In genomic region chr17:64938925-64939474, GRCh38 we compare ENCODE assay signal across 2 cellular contexts.
A peak's percentile ranks its signal among the peaks of the same experiment; 100 is the strongest.
TF ChIP-seq lines count a peak whose summit lies in the region.

No MANE protein-coding gene starts in this region.

TF ChIP-seq in K562, 482 proteins besides CTCF, POLR2A, EP300 and RAD21 (continued from another document and continues in another):
- TF ChIP-seq, protein P1, sequence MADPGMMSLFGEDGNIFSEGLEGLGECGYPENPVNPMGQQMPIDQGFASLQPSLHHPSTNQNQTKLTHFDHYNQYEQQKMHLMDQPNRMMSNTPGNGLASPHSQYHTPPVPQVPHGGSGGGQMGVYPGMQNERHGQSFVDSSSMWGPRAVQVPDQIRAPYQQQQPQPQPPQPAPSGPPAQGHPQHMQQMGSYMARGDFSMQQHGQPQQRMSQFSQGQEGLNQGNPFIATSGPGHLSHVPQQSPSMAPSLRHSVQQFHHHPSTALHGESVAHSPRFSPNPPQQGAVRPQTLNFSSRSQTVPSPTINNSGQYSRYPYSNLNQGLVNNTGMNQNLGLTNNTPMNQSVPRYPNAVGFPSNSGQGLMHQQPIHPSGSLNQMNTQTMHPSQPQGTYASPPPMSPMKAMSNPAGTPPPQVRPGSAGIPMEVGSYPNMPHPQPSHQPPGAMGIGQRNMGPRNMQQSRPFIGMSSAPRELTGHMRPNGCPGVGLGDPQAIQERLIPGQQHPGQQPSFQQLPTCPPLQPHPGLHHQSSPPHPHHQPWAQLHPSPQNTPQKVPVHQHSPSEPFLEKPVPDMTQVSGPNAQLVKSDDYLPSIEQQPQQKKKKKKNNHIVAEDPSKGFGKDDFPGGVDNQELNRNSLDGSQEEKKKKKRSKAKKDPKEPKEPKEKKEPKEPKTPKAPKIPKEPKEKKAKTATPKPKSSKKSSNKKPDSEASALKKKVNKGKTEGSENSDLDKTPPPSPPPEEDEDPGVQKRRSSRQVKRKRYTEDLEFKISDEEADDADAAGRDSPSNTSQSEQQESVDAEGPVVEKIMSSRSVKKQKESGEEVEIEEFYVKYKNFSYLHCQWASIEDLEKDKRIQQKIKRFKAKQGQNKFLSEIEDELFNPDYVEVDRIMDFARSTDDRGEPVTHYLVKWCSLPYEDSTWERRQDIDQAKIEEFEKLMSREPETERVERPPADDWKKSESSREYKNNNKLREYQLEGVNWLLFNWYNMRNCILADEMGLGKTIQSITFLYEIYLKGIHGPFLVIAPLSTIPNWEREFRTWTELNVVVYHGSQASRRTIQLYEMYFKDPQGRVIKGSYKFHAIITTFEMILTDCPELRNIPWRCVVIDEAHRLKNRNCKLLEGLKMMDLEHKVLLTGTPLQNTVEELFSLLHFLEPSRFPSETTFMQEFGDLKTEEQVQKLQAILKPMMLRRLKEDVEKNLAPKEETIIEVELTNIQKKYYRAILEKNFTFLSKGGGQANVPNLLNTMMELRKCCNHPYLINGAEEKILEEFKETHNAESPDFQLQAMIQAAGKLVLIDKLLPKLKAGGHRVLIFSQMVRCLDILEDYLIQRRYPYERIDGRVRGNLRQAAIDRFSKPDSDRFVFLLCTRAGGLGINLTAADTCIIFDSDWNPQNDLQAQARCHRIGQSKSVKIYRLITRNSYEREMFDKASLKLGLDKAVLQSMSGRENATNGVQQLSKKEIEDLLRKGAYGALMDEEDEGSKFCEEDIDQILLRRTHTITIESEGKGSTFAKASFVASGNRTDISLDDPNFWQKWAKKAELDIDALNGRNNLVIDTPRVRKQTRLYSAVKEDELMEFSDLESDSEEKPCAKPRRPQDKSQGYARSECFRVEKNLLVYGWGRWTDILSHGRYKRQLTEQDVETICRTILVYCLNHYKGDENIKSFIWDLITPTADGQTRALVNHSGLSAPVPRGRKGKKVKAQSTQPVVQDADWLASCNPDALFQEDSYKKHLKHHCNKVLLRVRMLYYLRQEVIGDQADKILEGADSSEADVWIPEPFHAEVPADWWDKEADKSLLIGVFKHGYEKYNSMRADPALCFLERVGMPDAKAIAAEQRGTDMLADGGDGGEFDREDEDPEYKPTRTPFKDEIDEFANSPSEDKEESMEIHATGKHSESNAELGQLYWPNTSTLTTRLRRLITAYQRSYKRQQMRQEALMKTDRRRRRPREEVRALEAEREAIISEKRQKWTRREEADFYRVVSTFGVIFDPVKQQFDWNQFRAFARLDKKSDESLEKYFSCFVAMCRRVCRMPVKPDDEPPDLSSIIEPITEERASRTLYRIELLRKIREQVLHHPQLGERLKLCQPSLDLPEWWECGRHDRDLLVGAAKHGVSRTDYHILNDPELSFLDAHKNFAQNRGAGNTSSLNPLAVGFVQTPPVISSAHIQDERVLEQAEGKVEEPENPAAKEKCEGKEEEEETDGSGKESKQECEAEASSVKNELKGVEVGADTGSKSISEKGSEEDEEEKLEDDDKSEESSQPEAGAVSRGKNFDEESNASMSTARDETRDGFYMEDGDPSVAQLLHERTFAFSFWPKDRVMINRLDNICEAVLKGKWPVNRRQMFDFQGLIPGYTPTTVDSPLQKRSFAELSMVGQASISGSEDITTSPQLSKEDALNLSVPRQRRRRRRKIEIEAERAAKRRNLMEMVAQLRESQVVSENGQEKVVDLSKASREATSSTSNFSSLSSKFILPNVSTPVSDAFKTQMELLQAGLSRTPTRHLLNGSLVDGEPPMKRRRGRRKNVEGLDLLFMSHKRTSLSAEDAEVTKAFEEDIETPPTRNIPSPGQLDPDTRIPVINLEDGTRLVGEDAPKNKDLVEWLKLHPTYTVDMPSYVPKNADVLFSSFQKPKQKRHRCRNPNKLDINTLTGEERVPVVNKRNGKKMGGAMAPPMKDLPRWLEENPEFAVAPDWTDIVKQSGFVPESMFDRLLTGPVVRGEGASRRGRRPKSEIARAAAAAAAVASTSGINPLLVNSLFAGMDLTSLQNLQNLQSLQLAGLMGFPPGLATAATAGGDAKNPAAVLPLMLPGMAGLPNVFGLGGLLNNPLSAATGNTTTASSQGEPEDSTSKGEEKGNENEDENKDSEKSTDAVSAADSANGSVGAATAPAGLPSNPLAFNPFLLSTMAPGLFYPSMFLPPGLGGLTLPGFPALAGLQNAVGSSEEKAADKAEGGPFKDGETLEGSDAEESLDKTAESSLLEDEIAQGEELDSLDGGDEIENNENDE (IDR thresholded peaks at IDR 0.05; ENCODE audit: low read depth, low read length), result no peak
- TF ChIP-seq ZNF121 (CRISPR knock-in tag; conservative IDR thresholded peaks at IDR 0.05), result no peak
- 0 out of 2 replicates have a peak, but pooled peaks have one; percentile 38 for TF ChIP-seq ZNF384 (IDR thresholded peaks at IDR 0.05; ENCODE audit: low read depth, low read length)
- no peak for TF ChIP-seq ZNF354B (CRISPR knock-in tag; IDR thresholded peaks at IDR 0.05)
- peak; percentile 62; the same call in 1 of the 2 replicates for TF ChIP-seq TOE1 (IDR thresholded peaks at IDR 0.05; ENCODE audit: borderline replicate concordance)
- no peak for TF ChIP-seq TOE1 (CRISPR knock-in tag; IDR thresholded peaks at IDR 0.05; ENCODE audit: borderline replicate concordance, low read depth)
- TF ChIP-seq, protein P2, sequence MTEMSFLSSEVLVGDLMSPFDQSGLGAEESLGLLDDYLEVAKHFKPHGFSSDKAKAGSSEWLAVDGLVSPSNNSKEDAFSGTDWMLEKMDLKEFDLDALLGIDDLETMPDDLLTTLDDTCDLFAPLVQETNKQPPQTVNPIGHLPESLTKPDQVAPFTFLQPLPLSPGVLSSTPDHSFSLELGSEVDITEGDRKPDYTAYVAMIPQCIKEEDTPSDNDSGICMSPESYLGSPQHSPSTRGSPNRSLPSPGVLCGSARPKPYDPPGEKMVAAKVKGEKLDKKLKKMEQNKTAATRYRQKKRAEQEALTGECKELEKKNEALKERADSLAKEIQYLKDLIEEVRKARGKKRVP (CRISPR knock-in tag; IDR thresholded peaks at IDR 0.05), result no peak
- no peak for TF ChIP-seq MEIS2 (IDR thresholded peaks at IDR 0.05; ENCODE audit: partially characterized antibody)
- TF ChIP-seq THAP12 (CRISPR knock-in tag; IDR thresholded peaks at IDR 0.05), result no peak
- TF ChIP-seq CREB1 (IDR thresholded peaks at IDR 0.05), result no peak
- TF ChIP-seq CREB1 (CRISPR knock-in tag; IDR thresholded peaks at IDR 0.05), result no peak; the same call in 1 of the 2 replicates

TF ChIP-seq in HepG2, 621 proteins besides CTCF, POLR2A, EP300 and RAD21 (continued from another document and continues in another):
- TF ChIP-seq TFDP2 (CRISPR knock-in tag; IDR thresholded peaks at IDR 0.05), result no peak
- no peak for TF ChIP-seq ZNF33B (CRISPR knock-in tag; IDR thresholded peaks at IDR 0.05)
- TF ChIP-seq, protein P3, sequence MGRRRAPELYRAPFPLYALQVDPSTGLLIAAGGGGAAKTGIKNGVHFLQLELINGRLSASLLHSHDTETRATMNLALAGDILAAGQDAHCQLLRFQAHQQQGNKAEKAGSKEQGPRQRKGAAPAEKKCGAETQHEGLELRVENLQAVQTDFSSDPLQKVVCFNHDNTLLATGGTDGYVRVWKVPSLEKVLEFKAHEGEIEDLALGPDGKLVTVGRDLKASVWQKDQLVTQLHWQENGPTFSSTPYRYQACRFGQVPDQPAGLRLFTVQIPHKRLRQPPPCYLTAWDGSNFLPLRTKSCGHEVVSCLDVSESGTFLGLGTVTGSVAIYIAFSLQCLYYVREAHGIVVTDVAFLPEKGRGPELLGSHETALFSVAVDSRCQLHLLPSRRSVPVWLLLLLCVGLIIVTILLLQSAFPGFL (CRISPR knock-in tag; IDR thresholded peaks at IDR 0.05), result no peak
- TF ChIP-seq, protein P4, sequence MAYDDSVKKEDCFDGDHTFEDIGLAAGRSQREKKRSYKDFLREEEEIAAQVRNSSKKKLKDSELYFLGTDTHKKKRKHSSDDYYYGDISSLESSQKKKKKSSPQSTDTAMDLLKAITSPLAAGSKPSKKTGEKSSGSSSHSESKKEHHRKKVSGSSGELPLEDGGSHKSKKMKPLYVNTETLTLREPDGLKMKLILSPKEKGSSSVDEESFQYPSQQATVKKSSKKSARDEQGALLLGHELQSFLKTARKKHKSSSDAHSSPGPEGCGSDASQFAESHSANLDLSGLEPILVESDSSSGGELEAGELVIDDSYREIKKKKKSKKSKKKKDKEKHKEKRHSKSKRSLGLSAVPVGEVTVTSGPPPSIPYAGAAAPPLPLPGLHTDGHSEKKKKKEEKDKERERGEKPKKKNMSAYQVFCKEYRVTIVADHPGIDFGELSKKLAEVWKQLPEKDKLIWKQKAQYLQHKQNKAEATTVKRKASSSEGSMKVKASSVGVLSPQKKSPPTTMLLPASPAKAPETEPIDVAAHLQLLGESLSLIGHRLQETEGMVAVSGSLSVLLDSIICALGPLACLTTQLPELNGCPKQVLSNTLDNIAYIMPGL (CRISPR knock-in tag; IDR thresholded peaks at IDR 0.05; ENCODE audit: borderline replicate concordance in 1 of 2, low read depth in 1 of 2), result peak; percentile 61 to 67; a peak in 2 of 4 replicates
- TF ChIP-seq IKZF5 (CRISPR knock-in tag; IDR thresholded peaks at IDR 0.05), result peak; percentile 50; the same call in 1 of the 2 replicates
- TF ChIP-seq ZBTB7A (CRISPR knock-in tag; IDR thresholded peaks at IDR 0.05), result 0 out of 2 replicates have a peak, but pooled peaks have one; percentile 52
- no peak for TF ChIP-seq ZNF780A (CRISPR knock-in tag; IDR thresholded peaks at IDR 0.05)
- no peak for TF ChIP-seq ZNF234 (CRISPR knock-in tag; conservative IDR thresholded peaks at IDR 0.05)
- TF ChIP-seq ZFAT (CRISPR knock-in tag; conservative IDR thresholded peaks at IDR 0.05), result no peak
- TF ChIP-seq, protein P5, sequence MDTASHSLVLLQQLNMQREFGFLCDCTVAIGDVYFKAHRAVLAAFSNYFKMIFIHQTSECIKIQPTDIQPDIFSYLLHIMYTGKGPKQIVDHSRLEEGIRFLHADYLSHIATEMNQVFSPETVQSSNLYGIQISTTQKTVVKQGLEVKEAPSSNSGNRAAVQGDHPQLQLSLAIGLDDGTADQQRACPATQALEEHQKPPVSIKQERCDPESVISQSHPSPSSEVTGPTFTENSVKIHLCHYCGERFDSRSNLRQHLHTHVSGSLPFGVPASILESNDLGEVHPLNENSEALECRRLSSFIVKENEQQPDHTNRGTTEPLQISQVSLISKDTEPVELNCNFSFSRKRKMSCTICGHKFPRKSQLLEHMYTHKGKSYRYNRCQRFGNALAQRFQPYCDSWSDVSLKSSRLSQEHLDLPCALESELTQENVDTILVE (CRISPR knock-in tag; IDR thresholded peaks at IDR 0.05), result no peak
- TF ChIP-seq HNF1B (CRISPR knock-in tag; IDR thresholded peaks at IDR 0.05), result 0 out of 2 replicates have a peak, but pooled peaks have one; percentile 56
- TF ChIP-seq, protein P6, sequence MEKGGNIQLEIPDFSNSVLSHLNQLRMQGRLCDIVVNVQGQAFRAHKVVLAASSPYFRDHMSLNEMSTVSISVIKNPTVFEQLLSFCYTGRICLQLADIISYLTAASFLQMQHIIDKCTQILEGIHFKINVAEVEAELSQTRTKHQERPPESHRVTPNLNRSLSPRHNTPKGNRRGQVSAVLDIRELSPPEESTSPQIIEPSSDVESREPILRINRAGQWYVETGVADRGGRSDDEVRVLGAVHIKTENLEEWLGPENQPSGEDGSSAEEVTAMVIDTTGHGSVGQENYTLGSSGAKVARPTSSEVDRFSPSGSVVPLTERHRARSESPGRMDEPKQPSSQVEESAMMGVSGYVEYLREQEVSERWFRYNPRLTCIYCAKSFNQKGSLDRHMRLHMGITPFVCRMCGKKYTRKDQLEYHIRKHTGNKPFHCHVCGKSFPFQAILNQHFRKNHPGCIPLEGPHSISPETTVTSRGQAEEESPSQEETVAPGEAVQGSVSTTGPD (CRISPR knock-in tag; IDR thresholded peaks at IDR 0.05), result no peak
- TF ChIP-seq MYNN (CRISPR knock-in tag; IDR thresholded peaks at IDR 0.05; ENCODE audit: low read depth), result no peak
- TF ChIP-seq ZFY (CRISPR knock-in tag; IDR thresholded peaks at IDR 0.05), result 0 out of 2 replicates have a peak, but pooled peaks have one; percentile 13
- no peak for TF ChIP-seq ZNF75D (CRISPR knock-in tag; IDR thresholded peaks at IDR 0.05; ENCODE audit: borderline replicate concordance)
- no peak for TF ChIP-seq SOX6 (IDR thresholded peaks at IDR 0.05)
- TF ChIP-seq SOX6 (CRISPR knock-in tag; IDR thresholded peaks at IDR 0.05), result 0 out of 2 replicates have a peak, but pooled peaks have one; percentile 21
- TF ChIP-seq, protein P7, sequence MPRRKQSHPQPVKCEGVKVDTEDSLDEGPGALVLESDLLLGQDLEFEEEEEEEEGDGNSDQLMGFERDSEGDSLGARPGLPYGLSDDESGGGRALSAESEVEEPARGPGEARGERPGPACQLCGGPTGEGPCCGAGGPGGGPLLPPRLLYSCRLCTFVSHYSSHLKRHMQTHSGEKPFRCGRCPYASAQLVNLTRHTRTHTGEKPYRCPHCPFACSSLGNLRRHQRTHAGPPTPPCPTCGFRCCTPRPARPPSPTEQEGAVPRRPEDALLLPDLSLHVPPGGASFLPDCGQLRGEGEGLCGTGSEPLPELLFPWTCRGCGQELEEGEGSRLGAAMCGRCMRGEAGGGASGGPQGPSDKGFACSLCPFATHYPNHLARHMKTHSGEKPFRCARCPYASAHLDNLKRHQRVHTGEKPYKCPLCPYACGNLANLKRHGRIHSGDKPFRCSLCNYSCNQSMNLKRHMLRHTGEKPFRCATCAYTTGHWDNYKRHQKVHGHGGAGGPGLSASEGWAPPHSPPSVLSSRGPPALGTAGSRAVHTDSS (CRISPR knock-in tag; conservative IDR thresholded peaks at IDR 0.05), result no peak
- TF ChIP-seq ATF3 (CRISPR knock-in tag; IDR thresholded peaks at IDR 0.05), result 0 out of 2 replicates have a peak, but pooled peaks have one; percentile 21
- TF ChIP-seq GFI1 (CRISPR knock-in tag; IDR thresholded peaks at IDR 0.05; ENCODE audit: borderline replicate concordance), result no peak
- TF ChIP-seq ZNF660 (CRISPR knock-in tag; IDR thresholded peaks at IDR 0.05; ENCODE audit: borderline replicate concordance, low read depth), result no peak
- no peak for TF ChIP-seq HMG20A (CRISPR knock-in tag; IDR thresholded peaks at IDR 0.05; ENCODE audit: borderline replicate concordance)
